Comparison of ENCODE assay signal across 13 cellular contexts in the genomic region with DNA sequence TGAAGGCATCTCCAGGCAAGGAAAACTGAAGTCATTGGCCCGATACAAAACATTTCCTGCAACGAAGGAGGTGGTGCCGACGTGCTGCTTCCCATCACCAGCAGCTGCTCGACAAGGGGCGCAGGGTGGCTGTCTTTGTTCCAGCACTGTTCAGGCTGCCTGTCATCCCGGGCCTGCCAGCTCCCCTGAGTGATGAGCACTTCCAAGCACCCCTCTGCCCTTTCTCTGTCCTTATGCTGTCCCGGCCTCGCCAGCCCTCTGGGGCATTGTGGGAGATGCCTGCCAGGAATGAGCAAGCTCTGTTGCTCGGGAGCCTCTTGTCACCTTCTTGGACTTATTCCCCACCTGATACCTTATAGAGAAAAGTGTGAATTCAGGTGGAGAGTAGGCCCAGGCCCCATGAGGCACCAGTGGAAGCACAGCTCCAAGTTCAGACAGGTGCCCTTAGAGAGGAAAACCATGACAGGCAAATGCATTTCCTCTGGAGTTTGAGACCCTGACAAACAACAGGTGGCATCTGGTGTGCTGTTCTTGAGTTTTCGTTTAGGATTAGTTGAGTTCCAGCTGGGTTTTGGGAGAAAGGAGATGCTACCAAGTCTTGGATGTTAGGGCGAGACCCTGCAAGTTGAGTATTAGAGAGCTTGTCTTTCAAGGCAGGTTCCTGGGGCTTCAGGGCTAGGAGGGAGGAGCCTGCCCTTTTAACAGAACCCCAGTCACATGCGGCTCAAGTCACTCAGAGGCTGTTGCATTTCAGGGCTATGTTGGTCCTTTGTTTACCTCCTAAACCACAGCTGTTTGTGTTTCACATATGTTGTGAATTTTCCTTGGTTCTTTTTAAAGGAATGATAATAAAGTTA. TPM values are rescaled to one million over a fixed set of nuclear protein-coding genes. Genes with fewer than 3 reads are reported as not detected.
DNase-seq lines count a peak whose midpoint lies in the region; ATAC-seq, FAIRE-seq and TF ChIP-seq lines count a peak whose summit lies in the region.
"Had no signal": no experiment of that assay in that cellular context is flagged by ENCODE, and none has a peak within 500 bp of the region (broad histone marks: within the 10 kb centered on the region; RNA-seq: fewer than 3 reads in every experiment).

No MANE protein-coding gene starts in this region.

- no peak for ATAC-seq in HG02623 (IDR thresholded peaks at IDR 0.05; ENCODE audit: unreplicated experiment)

- intact Hi-C loops in CD14-positive monocyte (cut with micrococcal nuclease), result loop anchor here (1.0 to 10.0 kb wide), 5 partner anchors 21 to 65 kb away; a partner anchor contains a TSS

- peaks cover 11% of the 10 kb centered on the region for H3K79me1 ChIP-seq in mesenchymal stem cell (replicated peaks; ENCODE audit: low read length, poor library complexity, severe bottlenecking)

- H2AK5ac ChIP-seq in mesenchymal stem cell (ENCODE audit: low read length, severe bottlenecking), result no peak overlapping the region

- no peak overlapping the region for H2AFZ ChIP-seq in Karpas-422 (ENCODE audit: low read length)
- no peak overlapping the region for H2AFZ ChIP-seq in astrocyte (ENCODE audit: low read depth, low read length)
- H2AFZ ChIP-seq in mesenchymal stem cell (ENCODE audit: low read depth, low read length), result no peak overlapping the region

- H3K4me2 ChIP-seq in Karpas-422 (ENCODE audit: low read depth, low read length, poor library complexity, severe bottlenecking) (no peak overlapping the region), astrocyte (ENCODE audit: low read length) (no peak overlapping the region), mesenchymal stem cell (ENCODE audit: low read length, poor library complexity, severe bottlenecking) (no peak overlapping the region)

- no peak overlapping the region for H3K4me3 ChIP-seq in Karpas-422 (ENCODE audit: low read length)
- no peak overlapping the region for H3K4me3 ChIP-seq in astrocyte (ENCODE audit: insufficient read depth, low read depth, low read length)
- no peak overlapping the region for H3K4me3 ChIP-seq in mesenchymal stem cell (ENCODE audit: insufficient read depth in 1 of 2, low read depth in 1 of 2, low read length in 2 of 2)
- no peak overlapping the region for H3K4me3 ChIP-seq in MG63
- H3K4me3 ChIP-seq: mucosa of descending colon, stomach had no signal

- H3K9me3 ChIP-seq in Karpas-422 (ENCODE audit: low read length), result no peaks in the 10 kb centered on the region
- H3K9me3 ChIP-seq in astrocyte (ENCODE audit: insufficient read depth, low read depth, low read length), result no peaks in the 10 kb centered on the region
- H3K9me3 ChIP-seq in mesenchymal stem cell (ENCODE audit: control insufficient read depth, low read length), result no peaks in the 10 kb centered on the region
- no peaks in the 10 kb centered on the region for H3K9me3 ChIP-seq in MG63
- H3K9me3 ChIP-seq: mucosa of descending colon, stomach had no signal

- H3K4me1 ChIP-seq in Karpas-422 (ENCODE audit: low read length), result peaks cover 17% of the 10 kb centered on the region
- H3K4me1 ChIP-seq in astrocyte (ENCODE audit: insufficient read depth, low read length), result peaks cover 3% of the 10 kb centered on the region
- peaks cover 7% of the 10 kb centered on the region for H3K4me1 ChIP-seq in mesenchymal stem cell (ENCODE audit: control insufficient read depth, insufficient read depth, low read depth, low read length)

- no peak overlapping the region for H3K23ac ChIP-seq in mesenchymal stem cell (ENCODE audit: low read length in 2 of 2)

- H3K36me3 Mint-ChIP-seq in CD14-positive monocyte (peaks cover 52 to 57% of the 10 kb centered on the region in 2 donors), astrocyte (ENCODE audit: low read depth, unreplicated experiment) (peaks cover 19% of the 10 kb centered on the region)

- TF ChIP-seq CTCF in CD14-positive monocyte (IDR thresholded peaks at IDR 0.05) (no peak), astrocyte (IDR thresholded peaks at IDR 0.05; ENCODE audit: insufficient read depth, low read depth, low read length) (no peak)

- H2BK5ac ChIP-seq in mesenchymal stem cell (ENCODE audit: low read depth, low read length, poor library complexity, severe bottlenecking), result no peak overlapping the region

- H3K36me3 ChIP-seq in Karpas-422 (ENCODE audit: insufficient read depth, low read length) (0 out of 2 replicates have a peak, but pooled peaks cover 12% of the 10 kb centered on the region), astrocyte (ENCODE audit: insufficient read depth, low read length) (peaks cover 23% of the 10 kb centered on the region), mesenchymal stem cell (ENCODE audit: control insufficient read depth in 1 of 2, insufficient read depth in 2 of 2, low read depth in 1 of 2, low read length in 2 of 2) (peaks cover 48 to 65% of the 10 kb centered on the region in 2 experiments), MG63 (peaks cover 77% of the 10 kb centered on the region)

- H3K4me1 Mint-ChIP-seq in CD14-positive monocyte (peaks cover 12% of the 10 kb centered on the region), astrocyte (ENCODE audit: low read depth, unreplicated experiment) (peaks cover 11% of the 10 kb centered on the region)

- no peak overlapping the region for H2BK120ac ChIP-seq in mesenchymal stem cell (ENCODE audit: low read depth, low read length)

- peak overlapping the region; percentile 68 to 75 for H3K18ac ChIP-seq in mesenchymal stem cell (ENCODE audit: low read depth in 1 of 2, low read length in 2 of 2)

- H3K27ac ChIP-seq in Karpas-422 (ENCODE audit: low read length) (peak overlapping the region; percentile 50), astrocyte (ENCODE audit: low read depth, low read length) (no peak overlapping the region), mesenchymal stem cell (ENCODE audit: low read length, poor library complexity, severe bottlenecking) (no peak overlapping the region)

- H3K9me3 Mint-ChIP-seq in CD14-positive monocyte (no peaks in the 10 kb centered on the region), astrocyte (ENCODE audit: unreplicated experiment) (no peaks in the 10 kb centered on the region)

- 0 out of 2 replicates have a peak overlapping the region, but pooled peaks have one; percentile 8 for H3K9ac ChIP-seq in Karpas-422 (ENCODE audit: low read length)
- no peak overlapping the region for H3K9ac ChIP-seq in astrocyte (ENCODE audit: low read length)
- peak overlapping the region; percentile 78 for H3K9ac ChIP-seq in mesenchymal stem cell (ENCODE audit: low read length)

- H3K27me3 Mint-ChIP-seq in CD14-positive monocyte (ENCODE audit: low read depth in 3 of 3) (peaks cover 0 to 3% (median 0%) of the 10 kb centered on the region in 3 donors), astrocyte (ENCODE audit: low read depth, unreplicated experiment) (no peaks in the 10 kb centered on the region)

- H2BK12ac ChIP-seq in mesenchymal stem cell (ENCODE audit: low read length in 2 of 2), result peak overlapping the region; percentile 8 to 69

- no peaks in the 10 kb centered on the region for H3K9me2 ChIP-seq in Karpas-422 (replicated peaks; ENCODE audit: insufficient read depth, low read length)

- in situ Hi-C loops in G401 (cut with HindIII; ENCODE audit: low sequenced_read_pairs), result no loop called here

- peak overlapping the region; percentile 19 for H4K91ac ChIP-seq in mesenchymal stem cell (ENCODE audit: low read length)

- WGBS in mesenchymal stem cell, result 85% methylated on average over 12 of the region's 13 CpGs

- H2BK15ac ChIP-seq in mesenchymal stem cell (ENCODE audit: low read depth, poor library complexity, severe bottlenecking), result peak overlapping the region; percentile 92

- H3K4me3 Mint-ChIP-seq in CD14-positive monocyte (no peak overlapping the region), astrocyte (ENCODE audit: unreplicated experiment) (peak overlapping the region; percentile 0)

- DNase-seq in CD14-positive monocyte (ENCODE audit: low spot score), result no peak
- peak; percentile 54 for DNase-seq in Karpas-422
- DNase-seq in astrocyte (ENCODE audit: low read depth), result no peak
- DNase-seq in mesenchymal stem cell, result peak; percentile 89
- DNase-seq in G401 (ENCODE audit: low spot score), result no peak
- DNase-seq in MG63, result no peak
- no peak for DNase-seq in NCI-H146 (lab: John Stamatoyannopoulos, UW)
- DNase-seq: activated CD4-positive, alpha-beta T cell treated with anti-CD3 and anti-CD28 coated beads, Interleukin-2, amount 50 U/mL, for 48 hours; DMS79 treated with DMSO at 0.1 percent for 48 hours; NCI-H1417 treated with DMSO at 0.1 percent for 48 hours; stomach had no signal

- peak overlapping the region in 1 of 2 experiments; percentile 46 for H3K4ac ChIP-seq in mesenchymal stem cell (ENCODE audit: low read depth in 1 of 2, low read length in 2 of 2)

- peak; percentile 58 for FAIRE-seq in astrocyte (lab: Jason Lieb, UNC)

- H4K20me1 ChIP-seq in Karpas-422 (ENCODE audit: insufficient read depth, low read depth, low read length) (no peaks in the 10 kb centered on the region), astrocyte (ENCODE audit: insufficient read depth, low read length) (no peaks in the 10 kb centered on the region)

- H3K79me2 ChIP-seq in Karpas-422 (ENCODE audit: low read length) (no peaks in the 10 kb centered on the region), astrocyte (ENCODE audit: insufficient read depth, low read length) (no peaks in the 10 kb centered on the region)

- peak overlapping the region in 6 of 7 donors; percentile 15 to 87 (median 56) for H3K27ac Mint-ChIP-seq in CD14-positive monocyte
- peak overlapping the region; percentile 62 for H3K27ac Mint-ChIP-seq in astrocyte (ENCODE audit: unreplicated experiment)

- H3K27me3 ChIP-seq in Karpas-422 (ENCODE audit: low read length), result no peaks in the 10 kb centered on the region
- H3K27me3 ChIP-seq in astrocyte (ENCODE audit: insufficient read depth, low read length), result no peaks in the 10 kb centered on the region
- H3K27me3 ChIP-seq in mesenchymal stem cell (ENCODE audit: control insufficient read depth in 1 of 2, insufficient read depth in 1 of 2, low read length in 2 of 2), result no peaks in the 10 kb centered on the region
- no peaks in the 10 kb centered on the region for H3K27me3 ChIP-seq in MG63
- H3K27me3 ChIP-seq: stomach had no signal

- H4K8ac ChIP-seq in mesenchymal stem cell (ENCODE audit: low read length), result no peak overlapping the region

- no peak overlapping the region for H3K14ac ChIP-seq in mesenchymal stem cell (ENCODE audit: low read length in 2 of 2)

RNA-seq across cellular contexts. Expression of a gene that starts 21.4 kb away (rescaled TPM):
- 1 to 10 TPM; 2.5 to 4.8 TPM for polyA plus RNA-seq in CD14-positive monocyte
- total RNA-seq in Karpas-422 (2014; rRNA removed; shearing (Covaris generic); ENCODE audit: low replicate concordance), result 4.0 and 8.9 TPM in 2 replicates
- total RNA-seq in astrocyte, result 43.5 and 54.6 TPM in 2 replicates
- polyA plus RNA-seq in mesenchymal stem cell (2013, experiment 1 of 2), result 7.2 TPM
- polyA plus RNA-seq in mesenchymal stem cell (2013, experiment 2 of 2), result 7.0 TPM
- 38.6 and 66.3 TPM in 2 replicates for total RNA-seq in G401 (2014; rRNA removed; shearing (Covaris generic))
- total RNA-seq in MG63 (2014; rRNA removed; shearing (Covaris generic); ENCODE audit: low replicate concordance), result 14.7 and 38.8 TPM in 2 replicates

RNA-seq across cellular contexts. Expression of a gene that starts 46.8 kb away (rescaled TPM):
- polyA plus RNA-seq in CD14-positive monocyte, result 1 to 10 TPM; 6.3 to 7.6 TPM
- total RNA-seq in Karpas-422 (2014; rRNA removed; shearing (Covaris generic); ENCODE audit: low replicate concordance), result 2.2 and 7.1 TPM in 2 replicates
- total RNA-seq in astrocyte, result 44.6 and 45.5 TPM in 2 replicates
- 16.8 TPM for polyA plus RNA-seq in mesenchymal stem cell (2013, experiment 1 of 2)
- 18.0 TPM for polyA plus RNA-seq in mesenchymal stem cell (2013, experiment 2 of 2)
- 16.5 and 22.2 TPM in 2 replicates for total RNA-seq in G401 (2014; rRNA removed; shearing (Covaris generic))
- 17.5 and 22.9 TPM in 2 replicates for total RNA-seq in MG63 (2014; rRNA removed; shearing (Covaris generic); ENCODE audit: low replicate concordance)

Comparison
In these comparisons a context has a peak if more than half of its experiments do, and no peak if none do; other contexts are left out.
1. DNase-seq: peak in Karpas-422 (single experiment) and mesenchymal stem cell (single experiment); none in CD14-positive monocyte (single experiment), astrocyte (single experiment), G401 (single experiment), MG63 (single experiment) and NCI-H146 (single experiment).